In the genomic region with DNA sequence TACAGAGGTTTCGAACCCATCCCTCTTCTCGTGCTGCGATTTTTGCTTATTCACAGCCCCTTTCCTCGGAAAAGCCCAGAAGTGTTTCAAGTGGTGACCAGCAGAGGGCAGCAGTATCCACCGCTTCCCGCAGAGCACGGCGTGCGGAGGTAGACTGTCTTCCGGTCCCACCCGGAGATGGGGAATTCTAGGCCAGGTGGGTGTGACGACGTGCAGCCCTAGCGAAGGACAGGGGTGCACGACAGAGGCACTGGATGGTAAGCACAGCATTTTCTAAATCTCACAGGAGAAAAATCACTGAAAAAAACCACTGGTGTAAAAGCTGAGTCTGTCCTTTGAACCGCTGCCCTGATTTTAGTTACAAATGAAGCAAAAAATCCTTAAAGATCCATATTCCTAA, we compare ENCODE assay signal across 8 cellular contexts. TPM values are rescaled to one million over a fixed set of nuclear protein-coding genes. Genes with fewer than 3 reads are reported as not detected.
DNase-seq lines count a peak whose midpoint lies in the region; ATAC-seq and TF ChIP-seq lines count a peak whose summit lies in the region.

No MANE protein-coding gene starts in this region.

- peak overlapping the region; percentile 48 for H2AFZ ChIP-seq in ACC112 (ENCODE audit: low read length, unreplicated experiment)

- peaks cover 7% of the 10 kb centered on the region for H3K9me3 Mint-ChIP-seq in chondrocyte (ENCODE audit: low read depth)

- peaks cover 3% of the 10 kb centered on the region for H3K27me3 Mint-ChIP-seq in chondrocyte (ENCODE audit: low read depth)

- peaks cover 4% of the 10 kb centered on the region for H3K36me3 Mint-ChIP-seq in chondrocyte (ENCODE audit: low read depth)

- H3K4me3 Mint-ChIP-seq in chondrocyte (ENCODE audit: unreplicated experiment): peak overlapping the region; percentile 74

- TF ChIP-seq CTCF in chondrocyte (IDR thresholded peaks at IDR 0.05) (peak; percentile 97), left lung (IDR thresholded peaks at IDR 0.05) (peak; percentile 74 to 76)

- no peaks in the 10 kb centered on the region for H3K4me1 ChIP-seq in ACC112 (ENCODE audit: control insufficient read depth, insufficient read depth, low read length, unreplicated experiment)
- H3K4me1 ChIP-seq in left lung: peaks cover 7 to 8% of the 10 kb centered on the region in 2 donors

- H3K27ac Mint-ChIP-seq in chondrocyte (ENCODE audit: unreplicated experiment): peak overlapping the region; percentile 75

- ATAC-seq in GM18867 (IDR thresholded peaks at IDR 0.05; ENCODE audit: unreplicated experiment) (peak; percentile 84), HG03103 (IDR thresholded peaks at IDR 0.05; ENCODE audit: low read depth, unreplicated experiment) (peak; percentile 97), left lung (peak; percentile 98)

- intact Hi-C loops in left lung (cut with DNase I): loop anchor here in 1 of 2 donors (2.0 to 10.0 kb wide), 2 partner anchors 374 to 454 kb away; no protein-coding TSS in a partner anchor

- peaks cover 8% of the 10 kb centered on the region; the same call in 1 of the 2 replicates for H3K27me3 ChIP-seq in ACC112 (ENCODE audit: insufficient read depth, low read length)
- peaks cover 5 to 8% of the 10 kb centered on the region in 2 donors for H3K27me3 ChIP-seq in left lung

- H3K27ac ChIP-seq in ACC112 (ENCODE audit: low read depth, low read length) (no peak overlapping the region), left lung (no peak overlapping the region)

- peak; percentile 85 for DNase-seq in NCI-H2171 treated with DMSO at 0.1 percent for 48 hours (lab: John Stamatoyannopoulos, UW)
- peak; percentile 62 for DNase-seq in activated CD4-positive, alpha-beta T cell treated with anti-CD3 and anti-CD28 coated beads for 1 hour
- DNase-seq in chondrocyte (ENCODE audit: low spot score): peak; percentile 64
- DNase-seq in left lung: peak; percentile 69 to 89
- peak; percentile 77 for DNase-seq in stimulated activated CD4-positive, alpha-beta T cell treated with anti-CD3 and anti-CD28 coated beads, Interleukin-4, amount 100 ng/mL, for 1 hour

- H3K4me3 ChIP-seq in ACC112 (ENCODE audit: low read depth, low read length) (peak overlapping the region; percentile 70), left lung (peak overlapping the region; percentile 10 to 33)

- H3K79me2 ChIP-seq in ACC112 (ENCODE audit: control insufficient read depth, insufficient read depth, low read length, unreplicated experiment): no peaks in the 10 kb centered on the region

- no peaks in the 10 kb centered on the region for H3K9me3 ChIP-seq in left lung

- H3K36me3 ChIP-seq in ACC112 (ENCODE audit: insufficient read depth, low read length): no peaks in the 10 kb centered on the region
- no peaks in the 10 kb centered on the region for H3K36me3 ChIP-seq in left lung

- H3K4me1 Mint-ChIP-seq in chondrocyte (ENCODE audit: low read depth): peaks cover 17% of the 10 kb centered on the region

RNA-seq across cellular contexts. Expression of gene PSMD6, which starts 7.4 kb away (rescaled TPM):
- 64.2 to 86.4 TPM (median 65.0 TPM) in 3 replicates for total RNA-seq in chondrocyte
- 10 to 100 TPM; 48.8 to 70.9 TPM for total RNA-seq in left lung
